In the genomic region with DNA sequence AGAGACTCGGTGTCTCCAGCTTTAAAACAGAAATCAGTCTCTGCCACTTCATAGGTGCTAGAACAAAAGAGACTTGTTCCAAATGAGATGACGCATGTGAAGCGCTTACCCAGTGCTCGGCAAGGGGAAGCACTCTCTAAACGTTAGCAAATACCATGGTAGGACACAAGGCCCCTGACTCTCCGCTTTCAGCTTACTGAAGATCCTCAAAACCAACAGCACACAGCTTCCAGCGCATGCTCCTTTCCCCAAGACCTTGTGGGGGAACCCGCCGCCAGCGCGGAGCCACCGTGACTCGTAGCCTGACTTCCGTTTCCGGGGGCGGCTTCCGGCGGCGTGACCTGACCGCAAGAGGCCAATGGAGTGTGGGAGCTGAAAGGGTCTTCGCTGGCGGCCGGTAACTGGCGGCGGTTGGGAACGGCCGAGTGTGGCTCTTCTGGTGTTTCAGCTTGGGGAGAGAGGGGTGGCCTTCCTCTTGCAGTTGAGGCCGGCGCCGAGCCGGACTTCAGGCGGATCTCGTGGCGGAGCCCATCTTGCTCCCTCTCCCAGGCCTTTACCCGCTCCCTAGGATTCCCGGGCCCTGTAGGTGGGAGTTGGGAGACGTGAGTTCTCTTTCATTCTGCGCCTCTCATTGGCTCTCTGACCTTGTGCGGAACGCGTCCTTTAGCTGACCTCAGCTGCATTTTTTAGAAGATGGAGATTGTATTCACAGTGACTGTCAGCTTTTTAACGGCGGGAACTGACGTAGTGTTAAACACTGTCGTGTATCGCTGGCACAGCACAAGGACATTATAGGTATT, we compare ENCODE assay signal across 1 cellular context.
TF ChIP-seq lines count a peak whose summit lies in the region.

A gene with protein sequence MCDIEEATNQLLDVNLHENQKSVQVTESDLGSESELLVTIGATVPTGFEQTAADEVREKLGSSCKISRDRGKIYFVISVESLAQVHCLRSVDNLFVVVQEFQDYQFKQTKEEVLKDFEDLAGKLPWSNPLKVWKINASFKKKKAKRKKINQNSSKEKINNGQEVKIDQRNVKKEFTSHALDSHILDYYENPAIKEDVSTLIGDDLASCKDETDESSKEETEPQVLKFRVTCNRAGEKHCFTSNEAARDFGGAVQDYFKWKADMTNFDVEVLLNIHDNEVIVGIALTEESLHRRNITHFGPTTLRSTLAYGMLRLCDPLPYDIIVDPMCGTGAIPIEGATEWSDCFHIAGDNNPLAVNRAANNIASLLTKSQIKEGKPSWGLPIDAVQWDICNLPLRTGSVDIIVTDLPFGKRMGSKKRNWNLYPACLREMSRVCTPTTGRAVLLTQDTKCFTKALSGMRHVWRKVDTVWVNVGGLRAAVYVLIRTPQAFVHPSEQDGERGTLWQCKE (plus strand): TSS at position 324 of the 800 bp plus-strand sequence. CDS start 2,015 bp downstream, outside the sequence.

TF ChIP-seq in K562, 482 proteins besides CTCF, POLR2A, EP300 and RAD21 (continued from another document and continues in another):
- TF ChIP-seq, protein P1, sequence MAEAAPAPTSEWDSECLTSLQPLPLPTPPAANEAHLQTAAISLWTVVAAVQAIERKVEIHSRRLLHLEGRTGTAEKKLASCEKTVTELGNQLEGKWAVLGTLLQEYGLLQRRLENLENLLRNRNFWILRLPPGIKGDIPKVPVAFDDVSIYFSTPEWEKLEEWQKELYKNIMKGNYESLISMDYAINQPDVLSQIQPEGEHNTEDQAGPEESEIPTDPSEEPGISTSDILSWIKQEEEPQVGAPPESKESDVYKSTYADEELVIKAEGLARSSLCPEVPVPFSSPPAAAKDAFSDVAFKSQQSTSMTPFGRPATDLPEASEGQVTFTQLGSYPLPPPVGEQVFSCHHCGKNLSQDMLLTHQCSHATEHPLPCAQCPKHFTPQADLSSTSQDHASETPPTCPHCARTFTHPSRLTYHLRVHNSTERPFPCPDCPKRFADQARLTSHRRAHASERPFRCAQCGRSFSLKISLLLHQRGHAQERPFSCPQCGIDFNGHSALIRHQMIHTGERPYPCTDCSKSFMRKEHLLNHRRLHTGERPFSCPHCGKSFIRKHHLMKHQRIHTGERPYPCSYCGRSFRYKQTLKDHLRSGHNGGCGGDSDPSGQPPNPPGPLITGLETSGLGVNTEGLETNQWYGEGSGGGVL (CRISPR knock-in tag; IDR thresholded peaks at IDR 0.05): no peak
- no peak for TF ChIP-seq ADNP (tag; IDR thresholded peaks at IDR 0.05)
- TF ChIP-seq, protein P2, sequence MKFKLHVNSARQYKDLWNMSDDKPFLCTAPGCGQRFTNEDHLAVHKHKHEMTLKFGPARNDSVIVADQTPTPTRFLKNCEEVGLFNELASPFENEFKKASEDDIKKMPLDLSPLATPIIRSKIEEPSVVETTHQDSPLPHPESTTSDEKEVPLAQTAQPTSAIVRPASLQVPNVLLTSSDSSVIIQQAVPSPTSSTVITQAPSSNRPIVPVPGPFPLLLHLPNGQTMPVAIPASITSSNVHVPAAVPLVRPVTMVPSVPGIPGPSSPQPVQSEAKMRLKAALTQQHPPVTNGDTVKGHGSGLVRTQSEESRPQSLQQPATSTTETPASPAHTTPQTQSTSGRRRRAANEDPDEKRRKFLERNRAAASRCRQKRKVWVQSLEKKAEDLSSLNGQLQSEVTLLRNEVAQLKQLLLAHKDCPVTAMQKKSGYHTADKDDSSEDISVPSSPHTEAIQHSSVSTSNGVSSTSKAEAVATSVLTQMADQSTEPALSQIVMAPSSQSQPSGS (CRISPR knock-in tag; IDR thresholded peaks at IDR 0.05): no peak
- TF ChIP-seq NCOA1 (IDR thresholded peaks at IDR 0.05; ENCODE audit: low read depth): peak; percentile 83
- TF ChIP-seq TRIM28 (IDR thresholded peaks at IDR 0.05): 0 out of 2 replicates have a peak, but pooled peaks have one; percentile 64
- TF ChIP-seq RBM39 (optimal IDR thresholded peaks at IDR 0.05; ENCODE audit: low read depth, low read length): no peak
- peak; percentile 97 for TF ChIP-seq NFRKB (IDR thresholded peaks at IDR 0.05; ENCODE audit: low read depth)
- no peak for TF ChIP-seq ZNF717 (CRISPR knock-in tag; IDR thresholded peaks at IDR 0.05)
- peak; percentile 84 for TF ChIP-seq C11orf30 (IDR thresholded peaks at IDR 0.05; ENCODE audit: low read depth)
- TF ChIP-seq, protein P3, sequence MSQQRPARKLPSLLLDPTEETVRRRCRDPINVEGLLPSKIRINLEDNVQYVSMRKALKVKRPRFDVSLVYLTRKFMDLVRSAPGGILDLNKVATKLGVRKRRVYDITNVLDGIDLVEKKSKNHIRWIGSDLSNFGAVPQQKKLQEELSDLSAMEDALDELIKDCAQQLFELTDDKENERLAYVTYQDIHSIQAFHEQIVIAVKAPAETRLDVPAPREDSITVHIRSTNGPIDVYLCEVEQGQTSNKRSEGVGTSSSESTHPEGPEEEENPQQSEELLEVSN (IDR thresholded peaks at IDR 0.05; ENCODE audit: borderline replicate concordance in 1 of 2, extremely low read depth in 1 of 2, insufficient read depth in 1 of 2, insufficient read length in 1 of 2, low read depth in 1 of 2, low read length in 1 of 2, poor library complexity in 1 of 2, severe bottlenecking in 1 of 2): peak; percentile 97 to 98
- TF ChIP-seq ZKSCAN8 (CRISPR knock-in tag; IDR thresholded peaks at IDR 0.05): peak; percentile 42; the same call in 1 of the 2 replicates
- peak; percentile 43; the same call in 1 of the 2 replicates for TF ChIP-seq ZNF197 (CRISPR knock-in tag; IDR thresholded peaks at IDR 0.05; ENCODE audit: low read depth)
- no peak for TF ChIP-seq ZNF561 (CRISPR knock-in tag; conservative IDR thresholded peaks at IDR 0.05)
- TF ChIP-seq THRAP3 (IDR thresholded peaks at IDR 0.05; ENCODE audit: borderline replicate concordance): no peak
- TF ChIP-seq, protein P4, sequence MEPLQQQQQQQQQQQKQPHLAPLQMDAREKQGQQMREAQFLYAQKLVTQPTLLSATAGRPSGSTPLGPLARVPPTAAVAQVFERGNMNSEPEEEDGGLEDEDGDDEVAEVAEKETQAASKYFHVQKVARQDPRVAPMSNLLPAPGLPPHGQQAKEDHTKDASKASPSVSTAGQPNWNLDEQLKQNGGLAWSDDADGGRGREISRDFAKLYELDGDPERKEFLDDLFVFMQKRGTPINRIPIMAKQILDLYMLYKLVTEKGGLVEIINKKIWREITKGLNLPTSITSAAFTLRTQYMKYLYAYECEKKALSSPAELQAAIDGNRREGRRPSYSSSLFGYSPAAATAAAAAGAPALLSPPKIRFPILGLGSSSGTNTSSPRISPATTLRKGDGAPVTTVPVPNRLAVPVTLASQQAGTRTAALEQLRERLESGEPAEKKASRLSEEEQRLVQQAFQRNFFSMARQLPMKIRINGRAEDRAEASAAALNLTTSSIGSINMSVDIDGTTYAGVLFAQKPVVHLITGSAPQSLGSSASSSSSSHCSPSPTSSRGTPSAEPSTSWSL (CRISPR knock-in tag; IDR thresholded peaks at IDR 0.05; ENCODE audit: borderline replicate concordance): no peak
- TF ChIP-seq GATAD2A (IDR thresholded peaks at IDR 0.05): no peak
- TF ChIP-seq, protein P5, sequence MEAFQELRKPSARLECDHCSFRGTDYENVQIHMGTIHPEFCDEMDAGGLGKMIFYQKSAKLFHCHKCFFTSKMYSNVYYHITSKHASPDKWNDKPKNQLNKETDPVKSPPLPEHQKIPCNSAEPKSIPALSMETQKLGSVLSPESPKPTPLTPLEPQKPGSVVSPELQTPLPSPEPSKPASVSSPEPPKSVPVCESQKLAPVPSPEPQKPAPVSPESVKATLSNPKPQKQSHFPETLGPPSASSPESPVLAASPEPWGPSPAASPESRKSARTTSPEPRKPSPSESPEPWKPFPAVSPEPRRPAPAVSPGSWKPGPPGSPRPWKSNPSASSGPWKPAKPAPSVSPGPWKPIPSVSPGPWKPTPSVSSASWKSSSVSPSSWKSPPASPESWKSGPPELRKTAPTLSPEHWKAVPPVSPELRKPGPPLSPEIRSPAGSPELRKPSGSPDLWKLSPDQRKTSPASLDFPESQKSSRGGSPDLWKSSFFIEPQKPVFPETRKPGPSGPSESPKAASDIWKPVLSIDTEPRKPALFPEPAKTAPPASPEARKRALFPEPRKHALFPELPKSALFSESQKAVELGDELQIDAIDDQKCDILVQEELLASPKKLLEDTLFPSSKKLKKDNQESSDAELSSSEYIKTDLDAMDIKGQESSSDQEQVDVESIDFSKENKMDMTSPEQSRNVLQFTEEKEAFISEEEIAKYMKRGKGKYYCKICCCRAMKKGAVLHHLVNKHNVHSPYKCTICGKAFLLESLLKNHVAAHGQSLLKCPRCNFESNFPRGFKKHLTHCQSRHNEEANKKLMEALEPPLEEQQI (IDR thresholded peaks at IDR 0.05): no peak
- TF ChIP-seq DACH1 (IDR thresholded peaks at IDR 0.05; ENCODE audit: partially characterized antibody): no peak
- TF ChIP-seq TAF15 (IDR thresholded peaks at IDR 0.05; ENCODE audit: low read depth, low read length): no peak
- TF ChIP-seq ZNF785 (CRISPR knock-in tag; IDR thresholded peaks at IDR 0.05): no peak
- TF ChIP-seq POLR2B (IDR thresholded peaks at IDR 0.05; ENCODE audit: low read depth, partially characterized antibody): peak; percentile 97
- TF ChIP-seq NUFIP1 (IDR thresholded peaks at IDR 0.05; ENCODE audit: partially characterized antibody): no peak
- TF ChIP-seq PURB (CRISPR knock-in tag; IDR thresholded peaks at IDR 0.05; ENCODE audit: low read depth): no peak
- TF ChIP-seq ILK (tag; IDR thresholded peaks at IDR 0.05; ENCODE audit: borderline replicate concordance, low read depth): no peak
- no peak for TF ChIP-seq FOS (IDR thresholded peaks at IDR 0.05; ENCODE audit: extremely low read depth, insufficient read length)
- no peak for TF ChIP-seq SNRNP70 (optimal IDR thresholded peaks at IDR 0.05; ENCODE audit: low read depth, low read length)
- TF ChIP-seq, protein P6, sequence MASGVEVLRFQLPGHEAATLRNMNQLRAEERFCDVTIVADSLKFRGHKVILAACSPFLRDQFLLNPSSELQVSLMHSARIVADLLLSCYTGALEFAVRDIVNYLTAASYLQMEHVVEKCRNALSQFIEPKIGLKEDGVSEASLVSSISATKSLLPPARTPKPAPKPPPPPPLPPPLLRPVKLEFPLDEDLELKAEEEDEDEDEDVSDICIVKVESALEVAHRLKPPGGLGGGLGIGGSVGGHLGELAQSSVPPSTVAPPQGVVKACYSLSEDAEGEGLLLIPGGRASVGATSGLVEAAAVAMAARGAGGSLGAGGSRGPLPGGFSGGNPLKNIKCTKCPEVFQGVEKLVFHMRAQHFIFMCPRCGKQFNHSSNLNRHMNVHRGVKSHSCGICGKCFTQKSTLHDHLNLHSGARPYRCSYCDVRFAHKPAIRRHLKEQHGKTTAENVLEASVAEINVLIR (CRISPR knock-in tag; IDR thresholded peaks at IDR 0.05): no peak
- TF ChIP-seq PPARD (CRISPR knock-in tag; IDR thresholded peaks at IDR 0.05): no peak
- TF ChIP-seq MAFF (IDR thresholded peaks at IDR 0.05; ENCODE audit: low read length): peak; percentile 77
- TF ChIP-seq, protein P7, sequence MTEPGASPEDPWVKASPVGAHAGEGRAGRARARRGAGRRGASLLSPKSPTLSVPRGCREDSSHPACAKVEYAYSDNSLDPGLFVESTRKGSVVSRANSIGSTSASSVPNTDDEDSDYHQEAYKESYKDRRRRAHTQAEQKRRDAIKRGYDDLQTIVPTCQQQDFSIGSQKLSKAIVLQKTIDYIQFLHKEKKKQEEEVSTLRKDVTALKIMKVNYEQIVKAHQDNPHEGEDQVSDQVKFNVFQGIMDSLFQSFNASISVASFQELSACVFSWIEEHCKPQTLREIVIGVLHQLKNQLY (CRISPR knock-in tag; conservative IDR thresholded peaks at IDR 0.05): peak in 1 of 2 experiments; percentile 59; a peak in 2 of 4 replicates
- TF ChIP-seq FOXK1 (CRISPR knock-in tag; IDR thresholded peaks at IDR 0.05; ENCODE audit: borderline replicate concordance): peak; percentile 92; the same call in 1 of the 2 replicates
- peak; percentile 87 for TF ChIP-seq ELF1 (tag; IDR thresholded peaks at IDR 0.05)
- no peak for TF ChIP-seq ZNF146 (CRISPR knock-in tag; IDR thresholded peaks at IDR 0.05; ENCODE audit: unreplicated experiment)
- TF ChIP-seq ZNF707 (CRISPR knock-in tag; conservative IDR thresholded peaks at IDR 0.05): peak; percentile 54; the same call in 1 of the 2 replicates
- peak; percentile 16 for TF ChIP-seq ASH1L (IDR thresholded peaks at IDR 0.05; ENCODE audit: borderline replicate concordance, low read depth, partially characterized antibody)
- peak; percentile 80; the same call in 1 of the 2 replicates for TF ChIP-seq NR4A1 (CRISPR knock-in tag; IDR thresholded peaks at IDR 0.05)
- peak; percentile 53; the same call in 1 of the 2 replicates for TF ChIP-seq NR4A1 (tag; IDR thresholded peaks at IDR 0.05)
- TF ChIP-seq SAFB2 (IDR thresholded peaks at IDR 0.05; ENCODE audit: borderline replicate concordance, low read depth, low read length, severe bottlenecking): no peak
- peak; percentile 48 for TF ChIP-seq NFE2 (IDR thresholded peaks at IDR 0.05; ENCODE audit: low read depth)
- TF ChIP-seq, protein P8, sequence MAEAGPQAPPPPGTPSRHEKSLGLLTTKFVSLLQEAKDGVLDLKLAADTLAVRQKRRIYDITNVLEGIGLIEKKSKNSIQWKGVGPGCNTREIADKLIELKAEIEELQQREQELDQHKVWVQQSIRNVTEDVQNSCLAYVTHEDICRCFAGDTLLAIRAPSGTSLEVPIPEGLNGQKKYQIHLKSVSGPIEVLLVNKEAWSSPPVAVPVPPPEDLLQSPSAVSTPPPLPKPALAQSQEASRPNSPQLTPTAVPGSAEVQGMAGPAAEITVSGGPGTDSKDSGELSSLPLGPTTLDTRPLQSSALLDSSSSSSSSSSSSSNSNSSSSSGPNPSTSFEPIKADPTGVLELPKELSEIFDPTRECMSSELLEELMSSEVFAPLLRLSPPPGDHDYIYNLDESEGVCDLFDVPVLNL (CRISPR knock-in tag; IDR thresholded peaks at IDR 0.05; ENCODE audit: low read depth): no peak
- peak; percentile 69; the same call in 1 of the 2 replicates for TF ChIP-seq KLF6 (CRISPR knock-in tag; IDR thresholded peaks at IDR 0.05; ENCODE audit: borderline replicate concordance)
- 0 out of 2 replicates have a peak, but pooled peaks have one; percentile 55 for TF ChIP-seq DNMT1 (IDR thresholded peaks at IDR 0.05)
- TF ChIP-seq IRF2 (CRISPR knock-in tag; IDR thresholded peaks at IDR 0.05): no peak
- no peak for TF ChIP-seq ETS2 (tag; IDR thresholded peaks at IDR 0.05; ENCODE audit: borderline replicate concordance, poor library complexity, severe bottlenecking)
- TF ChIP-seq SLC30A9 (CRISPR knock-in tag; IDR thresholded peaks at IDR 0.05): no peak
- no peak for TF ChIP-seq KDM2B (CRISPR knock-in tag; IDR thresholded peaks at IDR 0.05)
- peak; percentile 92 for TF ChIP-seq RNF2 (IDR thresholded peaks at IDR 0.05)
- TF ChIP-seq, protein P9, sequence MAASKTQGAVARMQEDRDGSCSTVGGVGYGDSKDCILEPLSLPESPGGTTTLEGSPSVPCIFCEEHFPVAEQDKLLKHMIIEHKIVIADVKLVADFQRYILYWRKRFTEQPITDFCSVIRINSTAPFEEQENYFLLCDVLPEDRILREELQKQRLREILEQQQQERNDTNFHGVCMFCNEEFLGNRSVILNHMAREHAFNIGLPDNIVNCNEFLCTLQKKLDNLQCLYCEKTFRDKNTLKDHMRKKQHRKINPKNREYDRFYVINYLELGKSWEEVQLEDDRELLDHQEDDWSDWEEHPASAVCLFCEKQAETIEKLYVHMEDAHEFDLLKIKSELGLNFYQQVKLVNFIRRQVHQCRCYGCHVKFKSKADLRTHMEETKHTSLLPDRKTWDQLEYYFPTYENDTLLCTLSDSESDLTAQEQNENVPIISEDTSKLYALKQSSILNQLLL (CRISPR knock-in tag; IDR thresholded peaks at IDR 0.05; ENCODE audit: borderline replicate concordance): no peak
- no peak for TF ChIP-seq ZNF174 (CRISPR knock-in tag; IDR thresholded peaks at IDR 0.05)
- no peak for TF ChIP-seq ATF1 (CRISPR knock-in tag; IDR thresholded peaks at IDR 0.05)
- TF ChIP-seq ATF1 (tag; IDR thresholded peaks at IDR 0.05): peak; percentile 91
- TF ChIP-seq POLR2G (IDR thresholded peaks at IDR 0.05; ENCODE audit: low read depth, low read length): peak; percentile 99
- no peak for TF ChIP-seq TCF7L2 (IDR thresholded peaks at IDR 0.05; ENCODE audit: low read depth, low read length)
